Comparison of ENCODE assay signal across 1 cellular context in genomic region chr20:64110411-64111068, GRCh38.
TF ChIP-seq lines count a peak whose summit lies in the region.

No MANE protein-coding gene starts in this region.

TF ChIP-seq in H1, 55 proteins besides CTCF, POLR2A, EP300 and RAD21:
- TF ChIP-seq TAF1 (IDR thresholded peaks at IDR 0.05; ENCODE audit: low read depth, low read length) = no peak
